1 cellular context compared by ENCODE assay signal in genomic region chr1:6596351-6596750, GRCh38.
TF ChIP-seq lines count a peak whose summit lies in the region.

No MANE protein-coding gene starts in this region.

TF ChIP-seq in HepG2, 621 proteins besides CTCF, POLR2A, EP300 and RAD21:
- TF ChIP-seq ZNF646 (CRISPR knock-in tag; IDR thresholded peaks at IDR 0.05) (no peak), LCORL (IDR thresholded peaks at IDR 0.05) (peak; percentile 87), LCORL (CRISPR knock-in tag; IDR thresholded peaks at IDR 0.05) (no peak)
